In the genomic region with DNA sequence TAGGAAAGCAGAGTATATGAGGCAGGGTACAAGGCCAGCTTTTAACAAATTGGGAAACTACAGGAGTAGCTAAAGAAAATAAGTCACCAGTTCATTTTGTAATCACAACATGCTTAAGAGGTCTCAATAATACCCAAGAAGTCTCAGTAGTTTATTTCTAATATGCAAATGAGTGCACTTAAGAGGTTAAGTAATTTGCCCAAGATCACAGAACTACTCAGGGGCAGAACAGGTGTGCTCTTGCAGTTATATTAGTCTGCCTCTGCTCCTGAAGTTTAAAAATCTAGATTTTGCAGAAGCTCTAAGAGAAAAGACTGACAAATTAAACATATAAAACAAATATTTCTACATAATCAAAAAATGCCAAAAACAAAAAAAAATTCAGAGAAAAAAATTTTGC, we compare ENCODE assay signal across 21 cellular contexts. TPM values are rescaled to one million over a fixed set of nuclear protein-coding genes. Genes with fewer than 3 reads are reported as not detected.
DNase-seq lines count a peak whose midpoint lies in the region; ATAC-seq and TF ChIP-seq lines count a peak whose summit lies in the region.
"Had no signal": no experiment of that assay in that cellular context is flagged by ENCODE, and none has a peak within 500 bp of the region (broad histone marks: within the 10 kb centered on the region; RNA-seq: fewer than 3 reads in every experiment).

No MANE protein-coding gene starts in this region.

- H3K9me3 Mint-ChIP-seq in activated T-cell treated with anti-CD3 and anti-CD28 coated beads, Interleukin-2, amount 50 U/mL, for 4 hours = no peaks in the 10 kb centered on the region
- H3K9me3 Mint-ChIP-seq in stimulated activated naive B cell treated with anti-CD40 and anti-IgM and Interleukin-4, amounts not matched to agents 10 μg/mL and 1 μg/mL and 100 μg/mL, for 72 hours = no peaks in the 10 kb centered on the region

- H3K4me1 ChIP-seq in upper lobe of right lung = peaks cover 67% of the 10 kb centered on the region

- H3K4me1 Mint-ChIP-seq in activated T-cell treated with anti-CD3 and anti-CD28 coated beads, Interleukin-2, amount 50 U/mL, for 4 hours (ENCODE audit: low read depth) = peaks cover 80% of the 10 kb centered on the region
- peaks cover 54% of the 10 kb centered on the region for H3K4me1 Mint-ChIP-seq in T-helper 17 cell
- H3K4me1 Mint-ChIP-seq in stimulated activated naive B cell treated with anti-CD40 and anti-IgM and Interleukin-4, amounts not matched to agents 10 μg/mL and 1 μg/mL and 100 μg/mL, for 72 hours = peaks cover 25 to 78% of the 10 kb centered on the region in 2 donors

- no peaks in the 10 kb centered on the region for H3K27me3 Mint-ChIP-seq in activated T-cell treated with anti-CD3 and anti-CD28 coated beads, Interleukin-2, amount 50 U/mL, for 4 hours (ENCODE audit: low read depth)
- H3K27me3 Mint-ChIP-seq in T-helper 17 cell = no peaks in the 10 kb centered on the region
- no peaks in the 10 kb centered on the region for H3K27me3 Mint-ChIP-seq in stimulated activated naive B cell treated with anti-CD40 and anti-IgM and Interleukin-4, amounts not matched to agents 10 μg/mL and 1 μg/mL and 100 μg/mL, for 72 hours

- intact Hi-C loops in left colon (cut with DNase I, micrococcal nuclease) (no loop called here), upper lobe of right lung (cut with DNase I) (no loop called here)

- H3K36me3 Mint-ChIP-seq in activated T-cell treated with anti-CD3 and anti-CD28 coated beads, Interleukin-2, amount 50 U/mL, for 4 hours (ENCODE audit: insufficient read depth) = peaks cover 5% of the 10 kb centered on the region
- H3K36me3 Mint-ChIP-seq in T-helper 17 cell (ENCODE audit: low read depth) = peaks cover 2% of the 10 kb centered on the region
- peaks cover 5 to 22% of the 10 kb centered on the region in 2 donors for H3K36me3 Mint-ChIP-seq in stimulated activated naive B cell treated with anti-CD40 and anti-IgM and Interleukin-4, amounts not matched to agents 10 μg/mL and 1 μg/mL and 100 μg/mL, for 72 hours

- peak overlapping the region; percentile 29 for H3K27ac Mint-ChIP-seq in T-helper 17 cell
- peak overlapping the region; percentile 37 for H3K27ac Mint-ChIP-seq in stimulated activated naive B cell treated with anti-CD40 and anti-IgM and Interleukin-4, amounts not matched to agents 10 μg/mL and 1 μg/mL and 100 μg/mL, for 72 hours

- H3K9me3 ChIP-seq in T-helper 17 cell (ENCODE audit: control insufficient read depth, low read length, poor library complexity, severe bottlenecking) (no peaks in the 10 kb centered on the region), upper lobe of right lung (no peaks in the 10 kb centered on the region)
- H3K9me3 ChIP-seq: SJCRH30, stomach, tibial artery had no signal

- DNase-seq in activated T-cell treated with anti-CD3 and anti-CD28 coated beads, Interleukin-2, amount 50 U/mL, for 4 hours = no peak
- no peak for DNase-seq in activated T-cell treated with anti-CD3 and anti-CD28 coated beads, Interleukin-2, amount 50 U/mL, for 48 hours
- DNase-seq in T-helper 17 cell (no peak), left colon (no peak), upper lobe of right lung (no peak)
- DNase-seq in stimulated activated naive B cell treated with anti-CD40 and anti-IgM and Interleukin-4, amounts not matched to agents 10 μg/mL and 1 μg/mL and 100 μg/mL, for 72 hours = no peak
- DNase-seq: activated naive CD4-positive, alpha-beta T cell treated with anti-CD3 and anti-CD28 coated beads, Interleukin-2, amount 50 U/mL, for 16 hours; AML-193; COR-L47; DND-41; NCI-H1048; NCI-H1694 treated with DMSO at 0.1 percent for 48 hours; NCI-H524 treated with DMSO at 0.1 percent for 48 hours; NK-92 treated with Interleukin-12 subunit alpha and Interleukin-12 subunit beta, amount 100 ng/mL, for 24 hours; SJCRH30; stomach; T-helper 1 cell; tibial artery had no signal

- no peak for ATAC-seq in activated T-cell treated with anti-CD3 and anti-CD28 coated beads, Interleukin-2, amount 50 U/mL, for 4 hours
- peak; percentile 51 for ATAC-seq in HG03354 (IDR thresholded peaks at IDR 0.05; ENCODE audit: poor library complexity, severe bottlenecking, unreplicated experiment)
- no peak for ATAC-seq in T-helper 17 cell
- ATAC-seq in stimulated activated naive B cell treated with anti-CD40 and anti-IgM and Interleukin-4, amounts not matched to agents 10 μg/mL and 1 μg/mL and 100 μg/mL, for 72 hours (replicated peaks) = no peak
- ATAC-seq in left colon = no peak
- no peak for ATAC-seq in GM21576 (IDR thresholded peaks at IDR 0.05; ENCODE audit: unreplicated experiment)
- ATAC-seq in upper lobe of right lung = no peak
- ATAC-seq: sciatic nerve had no signal

- no peaks in the 10 kb centered on the region for H3K36me3 ChIP-seq in upper lobe of right lung
- H3K36me3 ChIP-seq: SJCRH30, stomach, tibial artery had no signal

- peak overlapping the region; percentile 29 for H3K4me3 Mint-ChIP-seq in activated T-cell treated with anti-CD3 and anti-CD28 coated beads, Interleukin-2, amount 50 U/mL, for 4 hours
- H3K4me3 Mint-ChIP-seq in T-helper 17 cell = no peak overlapping the region
- no peak overlapping the region for H3K4me3 Mint-ChIP-seq in stimulated activated naive B cell treated with anti-CD40 and anti-IgM and Interleukin-4, amounts not matched to agents 10 μg/mL and 1 μg/mL and 100 μg/mL, for 72 hours

- no peak for TF ChIP-seq CTCF in upper lobe of right lung (IDR thresholded peaks at IDR 0.05)

- H3K27ac ChIP-seq in upper lobe of right lung = no peak overlapping the region
- H3K27ac ChIP-seq: SJCRH30, tibial artery had no signal

- no peaks in the 10 kb centered on the region for H3K27me3 ChIP-seq in upper lobe of right lung
- H3K27me3 ChIP-seq: SJCRH30, stomach, tibial artery had no signal

- no peak overlapping the region for H3K4me3 ChIP-seq in upper lobe of right lung
- H3K4me3 ChIP-seq: SJCRH30, stomach, tibial artery had no signal

RNA-seq across cellular contexts. Expression of a gene that starts 6.9 kb away (rescaled TPM):
- 10 to 100 TPM; 39.7 to 51.8 (median 51.4) TPM for total RNA-seq in activated T-cell treated with anti-CD3 and anti-CD28 coated beads, Interleukin-2, amount 50 U/mL, for 4 hours
- total RNA-seq in T-helper 17 cell = 10 to 100 TPM; 88.2 to 98.8 TPM
- total RNA-seq in left colon = 10 to 100 TPM; 48.7 to 55.6 TPM
- total RNA-seq in upper lobe of right lung = 88.5 TPM
